25 cellular contexts compared by ENCODE assay signal in genomic region chr5:125357660-125358059, GRCh38.
DNase-seq lines count a peak whose midpoint lies in the region; ATAC-seq, FAIRE-seq and TF ChIP-seq lines count a peak whose summit lies in the region.
"Had no signal": no experiment of that assay in that cellular context is flagged by ENCODE, and none has a peak within 500 bp of the region (broad histone marks: within the 10 kb centered on the region; RNA-seq: fewer than 3 reads in every experiment).

No MANE protein-coding gene starts in this region.

- ATAC-seq in activated CD4-positive, CD25-positive, alpha-beta regulatory T cell treated with anti-CD3 and anti-CD28 coated beads, Interleukin-2, amount 50 U/mL, for 24 hours = no peak
- ATAC-seq: CD8-positive, alpha-beta T cell; lower lobe of right lung; T-helper 17 cell had no signal

- H3K27me3 Mint-ChIP-seq in nephron progenitor cell (ENCODE audit: low read depth, poor library complexity) = no peaks in the 10 kb centered on the region
- H3K27me3 Mint-ChIP-seq: activated naive CD8-positive, alpha-beta T cell treated with anti-CD3 and anti-CD28 coated beads, Interleukin-2, amount 10 ng/mL, durations not matched to agents 7 days and 5 days; T-helper 17 cell had no signal

- TF ChIP-seq EP300 in H1 (IDR thresholded peaks at IDR 0.05; ENCODE audit: borderline replicate concordance in 1 of 2, low read depth in 2 of 2, low read length in 2 of 2) = no peak

- H3K14ac ChIP-seq in H1 (ENCODE audit: insufficient read length) (no peak overlapping the region), trophoblast cell (ENCODE audit: low read length) (no peak overlapping the region)

- no peak overlapping the region for H4K5ac ChIP-seq in H1 (ENCODE audit: insufficient read length, low read depth, low read length)

- no peak overlapping the region for H2AK5ac ChIP-seq in H1 (ENCODE audit: low read depth, low read length)
- no peak overlapping the region for H2AK5ac ChIP-seq in trophoblast cell (ENCODE audit: low read length)

- H2BK20ac ChIP-seq in H1 (ENCODE audit: low read length) = peak overlapping the region; percentile 80; the same call in 1 of the 2 replicates

- H4K20me1 ChIP-seq in H1 (replicated peaks in 1 of 2; ENCODE audit: control insufficient read depth in 1 of 2, insufficient read depth in 2 of 2, low read length in 2 of 2) = no peaks in the 10 kb centered on the region

- H3K36me3 ChIP-seq in H1 (ENCODE audit: control insufficient read depth in 2 of 4, insufficient read depth in 4 of 4, low read length in 3 of 4) (no peaks in the 10 kb centered on the region), trophoblast cell (ENCODE audit: control insufficient read depth in 1 of 2, insufficient read depth in 2 of 2, low read length in 2 of 2) (no peaks in the 10 kb centered on the region)
- H3K36me3 ChIP-seq: lower lobe of right lung, Peyer's patch had no signal

- no peak overlapping the region for H3K4me2 ChIP-seq in H1 (ENCODE audit: insufficient read depth in 1 of 2, low read depth in 2 of 2, low read length in 2 of 2)
- peak overlapping the region; percentile 17 for H3K4me2 ChIP-seq in trophoblast cell (ENCODE audit: low read length)

- no peak overlapping the region for H3K56ac ChIP-seq in H1 (replicated peaks; ENCODE audit: insufficient read length, low read depth, low read length)

- CTCF ChIA-PET in H1 (lab: Charles Lee; ENCODE audit: partially characterized antibody) = interaction anchor here (1.3 kb wide), 1 partner anchor 15 kb away, joined by 4 read pairs; no protein-coding TSS in a partner anchor

- no peak overlapping the region for H3K4me3 Mint-ChIP-seq in nephron progenitor cell
- H3K4me3 Mint-ChIP-seq: activated naive CD8-positive, alpha-beta T cell treated with anti-CD3 and anti-CD28 coated beads, Interleukin-2, amount 10 ng/mL, durations not matched to agents 7 days and 5 days; CD8-positive, alpha-beta T cell; T-helper 17 cell had no signal

- H2BK120ac ChIP-seq in H1 (replicated peaks; ENCODE audit: low read depth, low read length) (peak overlapping the region; percentile 43), trophoblast cell (ENCODE audit: insufficient read depth, low read length, poor library complexity) (no peak overlapping the region)

- no peaks in the 10 kb centered on the region for H3K23me2 ChIP-seq in H1 (ENCODE audit: low read depth, low read length)

- no peak overlapping the region for H4K8ac ChIP-seq in H1 (ENCODE audit: extremely low read depth, insufficient read depth, low read length)
- H4K8ac ChIP-seq in trophoblast cell (ENCODE audit: low read depth, low read length) = no peak overlapping the region

- no peaks in the 10 kb centered on the region for H3K79me2 ChIP-seq in H1 (ENCODE audit: control insufficient read depth in 1 of 2, insufficient read depth in 2 of 2, low read length in 2 of 2)
- H3K79me2 ChIP-seq in trophoblast cell (ENCODE audit: control insufficient read depth, insufficient read depth, low read length, poor library complexity) = no peaks in the 10 kb centered on the region

- H2BK12ac ChIP-seq in H1 (ENCODE audit: low read depth, low read length) (no peak overlapping the region), trophoblast cell (ENCODE audit: low read length) (no peak overlapping the region)

- peaks cover 61% of the 10 kb centered on the region for H3K9me3 Mint-ChIP-seq in nephron progenitor cell

- H3K4ac ChIP-seq in H1 (replicated peaks; ENCODE audit: insufficient read length, low read depth, low read length) = no peak overlapping the region
- H3K4ac ChIP-seq in trophoblast cell (ENCODE audit: low read depth, low read length) = no peak overlapping the region

- no peak overlapping the region for H4K12ac ChIP-seq in trophoblast cell (ENCODE audit: low read depth, low read length)

- H3K79me1 ChIP-seq in H1 (ENCODE audit: low read depth, low read length) (no peaks in the 10 kb centered on the region), trophoblast cell (ENCODE audit: low read length) (peaks cover 4% of the 10 kb centered on the region)

- no peak overlapping the region for H2BK15ac ChIP-seq in H1 (ENCODE audit: low read length)

- no peak for FAIRE-seq in H1 (lab: Jason Lieb, UNC)
- FAIRE-seq: frontal cortex, GM12891, kidney had no signal

- H3K9me3 ChIP-seq in H1 (ENCODE audit: insufficient read depth in 2 of 2, low read depth in 1 of 2, low read length in 1 of 2) = no peaks in the 10 kb centered on the region
- no peaks in the 10 kb centered on the region for H3K9me3 ChIP-seq in trophoblast cell (ENCODE audit: insufficient read depth, low read depth, low read length)
- H3K9me3 ChIP-seq: Peyer's patch, testis had no signal

- TF ChIP-seq CTCF in H1 (IDR thresholded peaks at IDR 0.05; ENCODE audit: control extremely low read depth in 1 of 3, insufficient read depth in 1 of 3, low read depth in 1 of 3, low read length in 3 of 3) (no peak), nephron progenitor cell (IDR thresholded peaks at IDR 0.05) (no peak)

- peaks cover 56% of the 10 kb centered on the region for H3K36me3 Mint-ChIP-seq in nephron progenitor cell (ENCODE audit: low read depth)
- H3K36me3 Mint-ChIP-seq: activated naive CD8-positive, alpha-beta T cell treated with anti-CD3 and anti-CD28 coated beads, Interleukin-2, amount 10 ng/mL, durations not matched to agents 7 days and 5 days; CD8-positive, alpha-beta T cell had no signal

- H3K27ac ChIP-seq in H1 (ENCODE audit: low read depth, low read length) (no peak overlapping the region), trophoblast cell (ENCODE audit: low read depth, low read length) (peak overlapping the region; percentile 61)
- H3K27ac ChIP-seq: 22Rv1, lower lobe of right lung, Peyer's patch, testis had no signal

- H2AFZ ChIP-seq in H1 (ENCODE audit: low read length) (no peak overlapping the region), trophoblast cell (ENCODE audit: insufficient read depth, low read length, poor library complexity) (no peak overlapping the region)

- H4K91ac ChIP-seq in H1 (replicated peaks; ENCODE audit: insufficient read length, low read length) (no peak overlapping the region), trophoblast cell (ENCODE audit: low read depth, low read length) (no peak overlapping the region)

- no peak overlapping the region for H3K4me3 ChIP-seq in H1 (ENCODE audit: extremely low read depth in 1 of 4, insufficient read depth in 2 of 4, low read depth in 3 of 4, low read length in 4 of 4)
- H3K4me3 ChIP-seq in trophoblast cell (ENCODE audit: low read depth, low read length) = no peak overlapping the region
- H3K4me3 ChIP-seq: lower lobe of right lung, Peyer's patch, testis had no signal

- H3K18ac ChIP-seq in H1 (ENCODE audit: extremely low read depth, low read length) (no peak overlapping the region), trophoblast cell (ENCODE audit: low read length) (no peak overlapping the region)

- no peak overlapping the region; the same call in 1 of the 2 replicates for H2BK5ac ChIP-seq in H1 (ENCODE audit: low read depth, low read length)
- peak overlapping the region; percentile 15 for H2BK5ac ChIP-seq in trophoblast cell (ENCODE audit: low read depth, low read length, poor library complexity)

- no peak overlapping the region for H3K27ac Mint-ChIP-seq in nephron progenitor cell
- H3K27ac Mint-ChIP-seq: activated naive CD8-positive, alpha-beta T cell treated with anti-CD3 and anti-CD28 coated beads, Interleukin-2, amount 10 ng/mL, durations not matched to agents 7 days and 5 days; CD8-positive, alpha-beta T cell; T-helper 17 cell had no signal

- H3K9ac ChIP-seq in H1 (replicated peaks in 1 of 4; ENCODE audit: extremely low read depth in 1 of 4, low read depth in 3 of 4, low read length in 3 of 4) = no peak overlapping the region
- no peak overlapping the region for H3K9ac ChIP-seq in trophoblast cell (ENCODE audit: low read length)

- H3K23ac ChIP-seq in H1 (ENCODE audit: insufficient read length) (no peak overlapping the region), trophoblast cell (ENCODE audit: low read length) (no peak overlapping the region)

- no peak for TF ChIP-seq RAD21 in H1 (IDR thresholded peaks at IDR 0.05 in 1 of 2, conservative IDR thresholded peaks at IDR 0.05 in 1 of 2; ENCODE audit: low read depth in 2 of 2, low read length in 2 of 2)

- H3K27me3 ChIP-seq in H1 (replicated peaks in 1 of 4; ENCODE audit: control insufficient read depth in 3 of 4, extremely low read depth in 1 of 4, insufficient read depth in 3 of 4, low read length in 3 of 4) = no peaks in the 10 kb centered on the region
- H3K27me3 ChIP-seq in trophoblast cell (ENCODE audit: insufficient read depth, low read length) = no peaks in the 10 kb centered on the region
- H3K27me3 ChIP-seq: Peyer's patch, testis had no signal

- H3K4me1 ChIP-seq in H1 (replicated peaks in 1 of 4; ENCODE audit: control insufficient read depth in 3 of 4, insufficient read depth in 4 of 4, low read length in 3 of 4) (no peaks in the 10 kb centered on the region), trophoblast cell (ENCODE audit: control insufficient read depth in 1 of 2, insufficient read depth in 2 of 2, low read length in 2 of 2) (peaks cover 2 to 8% of the 10 kb centered on the region in 2 experiments)
- H3K4me1 ChIP-seq: lower lobe of right lung, Peyer's patch, testis had no signal

- peak in 2 of 3 experiments; percentile 11 to 42 for DNase-seq in NCI-H1417 (lab: John Stamatoyannopoulos, UW)
- no peak for DNase-seq in NCI-H1417 treated with DMSO at 0.1 percent for 48 hours (lab: John Stamatoyannopoulos, UW)
- peak; percentile 14 for DNase-seq in NCI-H146 treated with DMSO at 0.1 percent for 48 hours (lab: John Stamatoyannopoulos, UW; ENCODE audit: unreplicated experiment)
- no peak for DNase-seq in H1 (ENCODE audit: low read depth in 1 of 2, low spot score in 2 of 2)
- DNase-seq in trophoblast cell = peak in 1 of 2 donors; percentile 28
- DNase-seq in NCI-H748 treated with DMSO at 0.1 percent for 48 hours (lab: John Stamatoyannopoulos, UW) = no peak
- no peak for DNase-seq in nephron progenitor cell
- DNase-seq: activated CD4-positive, alpha-beta T cell treated with anti-CD3 and anti-CD28 coated beads, Interleukin-2, amount 50 U/mL, for 48 hours; activated CD8-positive, alpha-beta memory T cell treated with anti-CD3 and anti-CD28 coated beads, Interleukin-2, amount 50 U/mL, for 48 hours; activated naive CD8-positive, alpha-beta T cell treated with anti-CD3 and anti-CD28 coated beads, Interleukin-2, amount 10 ng/mL, durations not matched to agents 7 days and 5 days; CD8-positive, alpha-beta T cell; cerebellar nuclear complex; kidney; lower lobe of right lung; NCI-H1105 treated with DMSO at 0.1 percent for 48 hours; nucleus accumbens; Peyer's patch; stimulated activated CD4-positive, alpha-beta T cell treated with anti-CD3 and anti-CD28 coated beads, Interleukin-2, amount 100 ng/mL, for 48 hours; stimulated activated naive CD4-positive, alpha-beta T cell; T-helper 17 cell; testis had no signal

- TF ChIP-seq POLR2A in H1 (IDR thresholded peaks at IDR 0.05; ENCODE audit: control extremely low read depth in 1 of 2, low read depth in 2 of 2, low read length in 2 of 2) = no peak

- H3K4me1 Mint-ChIP-seq in nephron progenitor cell = peaks cover 7% of the 10 kb centered on the region
- H3K4me1 Mint-ChIP-seq: activated naive CD8-positive, alpha-beta T cell treated with anti-CD3 and anti-CD28 coated beads, Interleukin-2, amount 10 ng/mL, durations not matched to agents 7 days and 5 days; T-helper 17 cell had no signal

- POLR2A ChIA-PET in H1 (lab: Charles Lee; ENCODE audit: partially characterized antibody) = no interaction called here

TF ChIP-seq in H1, 55 proteins besides CTCF, POLR2A, EP300 and RAD21 (continues in another document):
- TF ChIP-seq SP4 (IDR thresholded peaks at IDR 0.05; ENCODE audit: low read length) = no peak

Comparison
In these comparisons a context has a peak if more than half of its experiments do, and no peak if none do; other contexts are left out.
1. DNase-seq: peak in NCI-H1417 (2 of 3) and NCI-H146 treated with DMSO at 0.1 percent for 48 hours (single experiment); none in NCI-H1417 treated with DMSO at 0.1 percent for 48 hours (single experiment), H1 (0 of 2), NCI-H748 treated with DMSO at 0.1 percent for 48 hours (single experiment) and nephron progenitor cell (single experiment).